ENCODE assay signal across 10 cellular contexts in genomic region chr6:156953125-156953477, GRCh38.
DNase-seq lines count a peak whose midpoint lies in the region; ATAC-seq and TF ChIP-seq lines count a peak whose summit lies in the region.
"Had no signal": no experiment of that assay in that cellular context is flagged by ENCODE, and none has a peak within 500 bp of the region (broad histone marks: within the 10 kb centered on the region; RNA-seq: fewer than 3 reads in every experiment).

No MANE protein-coding gene starts in this region.

- POLR2A ChIA-PET in BJ (lab: Charles Lee) = interaction anchor here (0.6 kb wide), 1 partner anchor 26 kb away, joined by 5 read pairs; no protein-coding TSS in a partner anchor

- H3K9me3 Mint-ChIP-seq in nephron progenitor cell = peaks cover 3% of the 10 kb centered on the region

- H3K27me3 Mint-ChIP-seq in nephron progenitor cell (ENCODE audit: low read depth, poor library complexity) = no peaks in the 10 kb centered on the region

- peaks cover 66% of the 10 kb centered on the region for H3K4me1 Mint-ChIP-seq in nephron progenitor cell

- H3K36me3 ChIP-seq in BJ (ENCODE audit: control insufficient read depth, insufficient read depth, low read length) = no peaks in the 10 kb centered on the region
- no peaks in the 10 kb centered on the region for H3K36me3 ChIP-seq in HUES64 (ENCODE audit: insufficient read depth, low read length)

- ATAC-seq in GM21515 (IDR thresholded peaks at IDR 0.05; ENCODE audit: unreplicated experiment) = no peak

- H3K4me3 ChIP-seq in BJ (ENCODE audit: low read depth, low read length) (peak overlapping the region; percentile 24), HUES64 (ENCODE audit: low read length) (no peak overlapping the region), choroid plexus epithelial cell (ENCODE audit: low read depth, low read length) (peak overlapping the region; percentile 17)

- CTCF ChIA-PET in BJ (lab: Yijun Ruan, JAX) = interaction anchor here (1.0 kb wide), 1 partner anchor 9 kb away, joined by 3 read pairs; no protein-coding TSS in a partner anchor

- DNase-seq in BJ (ENCODE audit: low read depth) = no peak
- DNase-seq in choroid plexus epithelial cell (ENCODE audit: low read depth) = no peak
- DNase-seq in nephron progenitor cell = no peak
- DNase-seq in kidney glomerular epithelial cell (lab: John Stamatoyannopoulos, UW) = no peak
- DNase-seq in NCI-H2029 treated with DMSO at 0.1 percent for 48 hours (lab: John Stamatoyannopoulos, UW) = no peak
- no peak for DNase-seq in posterior vena cava (ENCODE audit: low spot score)
- DNase-seq: stimulated activated CD4-positive, alpha-beta T cell treated with anti-CD3 and anti-CD28 coated beads, Interleukin-2, amount 100 ng/mL, for 24 hours; WERI-Rb-1 had no signal

- H3K27ac ChIP-seq in HUES64 (ENCODE audit: low read depth, low read length) = peak overlapping the region; percentile 12; the same call in 1 of the 2 replicates
- H3K27ac ChIP-seq: WERI-Rb-1 had no signal

- intact Hi-C loops in posterior vena cava (cut with DNase I) = loop anchor here in 1 of 2 donors (10.0 kb wide), 1 partner anchor 388 kb away; no protein-coding TSS in a partner anchor

- H3K9ac ChIP-seq in HUES64 (ENCODE audit: low read depth, low read length) = no peak overlapping the region

- TF ChIP-seq CTCF in BJ (IDR thresholded peaks at IDR 0.05; ENCODE audit: insufficient read depth, low read depth, low read length) = no peak
- TF ChIP-seq CTCF in choroid plexus epithelial cell (conservative IDR thresholded peaks at IDR 0.05; ENCODE audit: low read depth, low read length) = peak; percentile 20
- TF ChIP-seq CTCF in nephron progenitor cell (IDR thresholded peaks at IDR 0.05) = no peak

- WGBS in HUES64 = 24% methylated on average over 3 of the region's 3 CpGs

- H3K4me3 Mint-ChIP-seq in nephron progenitor cell = peak overlapping the region; percentile 78

- peaks cover 50% of the 10 kb centered on the region for H3K4me1 ChIP-seq in HUES64 (ENCODE audit: insufficient read depth, low read length)

- H3K36me3 Mint-ChIP-seq in nephron progenitor cell (ENCODE audit: low read depth) = peaks cover 9% of the 10 kb centered on the region

- H3K9me3 ChIP-seq in HUES64 (ENCODE audit: insufficient read depth, low read depth, low read length) = no peaks in the 10 kb centered on the region

- H3K27ac Mint-ChIP-seq in nephron progenitor cell = peak overlapping the region; percentile 99

- no peaks in the 10 kb centered on the region for H3K27me3 ChIP-seq in BJ (ENCODE audit: control insufficient read depth, insufficient read depth, low read length)
- H3K27me3 ChIP-seq in HUES64 (ENCODE audit: insufficient read depth, low read length) = no peaks in the 10 kb centered on the region
